1 cellular context compared by ENCODE assay signal in the genomic region with DNA sequence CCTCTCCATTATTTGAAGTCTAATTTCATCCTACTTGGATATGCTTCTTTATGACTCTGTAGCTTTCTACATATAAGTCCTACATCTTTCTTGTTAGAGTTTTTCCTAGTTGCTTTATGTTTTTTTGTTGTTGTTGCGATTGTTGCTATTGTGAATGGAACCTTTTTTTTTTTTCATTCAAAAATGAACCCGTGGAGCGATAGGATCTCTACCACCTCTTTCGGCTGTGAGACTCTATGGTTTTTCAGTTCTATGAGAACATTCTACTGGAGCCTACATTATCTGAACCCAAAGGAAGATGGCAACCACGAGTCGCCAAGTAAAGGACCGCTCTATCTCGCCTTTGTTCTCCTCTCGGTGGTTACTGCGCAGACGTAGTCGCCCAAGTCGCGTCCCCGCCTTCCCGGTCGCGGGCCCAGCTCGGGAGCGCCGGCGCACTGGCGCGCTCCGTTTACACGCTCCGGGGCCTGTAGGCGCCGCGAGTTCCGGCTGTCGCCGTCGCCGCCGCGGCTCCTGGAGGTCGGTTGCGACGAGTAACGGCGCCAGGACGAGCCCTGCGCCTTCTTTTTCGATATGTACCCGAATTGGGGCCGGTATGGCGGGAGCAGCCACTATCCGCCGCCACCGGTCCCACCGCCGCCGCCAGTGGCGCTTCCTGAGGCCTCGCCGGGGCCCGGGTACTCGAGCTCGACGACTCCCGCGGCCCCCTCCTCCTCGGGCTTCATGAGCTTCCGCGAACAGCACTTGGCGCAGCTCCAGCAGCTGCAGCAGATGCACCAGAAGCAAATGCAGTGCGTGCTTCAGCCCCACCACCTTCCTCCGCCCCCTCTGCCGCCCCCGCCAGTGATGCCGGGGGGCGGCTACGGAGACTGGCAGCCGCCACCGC.
TF ChIP-seq lines count a peak whose summit lies in the region.

A gene with protein sequence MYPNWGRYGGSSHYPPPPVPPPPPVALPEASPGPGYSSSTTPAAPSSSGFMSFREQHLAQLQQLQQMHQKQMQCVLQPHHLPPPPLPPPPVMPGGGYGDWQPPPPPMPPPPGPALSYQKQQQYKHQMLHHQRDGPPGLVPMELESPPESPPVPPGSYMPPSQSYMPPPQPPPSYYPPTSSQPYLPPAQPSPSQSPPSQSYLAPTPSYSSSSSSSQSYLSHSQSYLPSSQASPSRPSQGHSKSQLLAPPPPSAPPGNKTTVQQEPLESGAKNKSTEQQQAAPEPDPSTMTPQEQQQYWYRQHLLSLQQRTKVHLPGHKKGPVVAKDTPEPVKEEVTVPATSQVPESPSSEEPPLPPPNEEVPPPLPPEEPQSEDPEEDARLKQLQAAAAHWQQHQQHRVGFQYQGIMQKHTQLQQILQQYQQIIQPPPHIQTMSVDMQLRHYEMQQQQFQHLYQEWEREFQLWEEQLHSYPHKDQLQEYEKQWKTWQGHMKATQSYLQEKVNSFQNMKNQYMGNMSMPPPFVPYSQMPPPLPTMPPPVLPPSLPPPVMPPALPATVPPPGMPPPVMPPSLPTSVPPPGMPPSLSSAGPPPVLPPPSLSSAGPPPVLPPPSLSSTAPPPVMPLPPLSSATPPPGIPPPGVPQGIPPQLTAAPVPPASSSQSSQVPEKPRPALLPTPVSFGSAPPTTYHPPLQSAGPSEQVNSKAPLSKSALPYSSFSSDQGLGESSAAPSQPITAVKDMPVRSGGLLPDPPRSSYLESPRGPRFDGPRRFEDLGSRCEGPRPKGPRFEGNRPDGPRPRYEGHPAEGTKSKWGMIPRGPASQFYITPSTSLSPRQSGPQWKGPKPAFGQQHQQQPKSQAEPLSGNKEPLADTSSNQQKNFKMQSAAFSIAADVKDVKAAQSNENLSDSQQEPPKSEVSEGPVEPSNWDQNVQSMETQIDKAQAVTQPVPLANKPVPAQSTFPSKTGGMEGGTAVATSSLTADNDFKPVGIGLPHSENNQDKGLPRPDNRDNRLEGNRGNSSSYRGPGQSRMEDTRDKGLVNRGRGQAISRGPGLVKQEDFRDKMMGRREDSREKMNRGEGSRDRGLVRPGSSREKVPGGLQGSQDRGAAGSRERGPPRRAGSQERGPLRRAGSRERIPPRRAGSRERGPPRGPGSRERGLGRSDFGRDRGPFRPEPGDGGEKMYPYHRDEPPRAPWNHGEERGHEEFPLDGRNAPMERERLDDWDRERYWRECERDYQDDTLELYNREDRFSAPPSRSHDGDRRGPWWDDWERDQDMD (N-terminal part only) (plus strand): TSS at position 400 of the 886 bp plus-strand sequence. CDS start 174 bp downstream, at position 574.

TF ChIP-seq in K562, 482 proteins besides CTCF, POLR2A, EP300 and RAD21 (continued from another document and continues in another):
- TF ChIP-seq, protein P1, sequence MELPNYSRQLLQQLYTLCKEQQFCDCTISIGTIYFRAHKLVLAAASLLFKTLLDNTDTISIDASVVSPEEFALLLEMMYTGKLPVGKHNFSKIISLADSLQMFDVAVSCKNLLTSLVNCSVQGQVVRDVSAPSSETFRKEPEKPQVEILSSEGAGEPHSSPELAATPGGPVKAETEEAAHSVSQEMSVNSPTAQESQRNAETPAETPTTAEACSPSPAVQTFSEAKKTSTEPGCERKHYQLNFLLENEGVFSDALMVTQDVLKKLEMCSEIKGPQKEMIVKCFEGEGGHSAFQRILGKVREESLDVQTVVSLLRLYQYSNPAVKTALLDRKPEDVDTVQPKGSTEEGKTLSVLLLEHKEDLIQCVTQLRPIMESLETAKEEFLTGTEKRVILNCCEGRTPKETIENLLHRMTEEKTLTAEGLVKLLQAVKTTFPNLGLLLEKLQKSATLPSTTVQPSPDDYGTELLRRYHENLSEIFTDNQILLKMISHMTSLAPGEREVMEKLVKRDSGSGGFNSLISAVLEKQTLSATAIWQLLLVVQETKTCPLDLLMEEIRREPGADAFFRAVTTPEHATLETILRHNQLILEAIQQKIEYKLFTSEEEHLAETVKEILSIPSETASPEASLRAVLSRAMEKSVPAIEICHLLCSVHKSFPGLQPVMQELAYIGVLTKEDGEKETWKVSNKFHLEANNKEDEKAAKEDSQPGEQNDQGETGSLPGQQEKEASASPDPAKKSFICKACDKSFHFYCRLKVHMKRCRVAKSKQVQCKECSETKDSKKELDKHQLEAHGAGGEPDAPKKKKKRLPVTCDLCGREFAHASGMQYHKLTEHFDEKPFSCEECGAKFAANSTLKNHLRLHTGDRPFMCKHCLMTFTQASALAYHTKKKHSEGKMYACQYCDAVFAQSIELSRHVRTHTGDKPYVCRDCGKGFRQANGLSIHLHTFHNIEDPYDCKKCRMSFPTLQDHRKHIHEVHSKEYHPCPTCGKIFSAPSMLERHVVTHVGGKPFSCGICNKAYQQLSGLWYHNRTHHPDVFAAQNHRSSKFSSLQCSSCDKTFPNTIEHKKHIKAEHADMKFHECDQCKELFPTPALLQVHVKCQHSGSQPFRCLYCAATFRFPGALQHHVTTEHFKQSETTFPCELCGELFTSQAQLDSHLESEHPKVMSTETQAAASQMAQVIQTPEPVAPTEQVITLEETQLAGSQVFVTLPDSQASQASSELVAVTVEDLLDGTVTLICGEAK (IDR thresholded peaks at IDR 0.05), result peak; percentile 38; the same call in 1 of the 2 replicates
- TF ChIP-seq, protein P1 (CRISPR knock-in tag; IDR thresholded peaks at IDR 0.05), result no peak
- TF ChIP-seq, protein P2, sequence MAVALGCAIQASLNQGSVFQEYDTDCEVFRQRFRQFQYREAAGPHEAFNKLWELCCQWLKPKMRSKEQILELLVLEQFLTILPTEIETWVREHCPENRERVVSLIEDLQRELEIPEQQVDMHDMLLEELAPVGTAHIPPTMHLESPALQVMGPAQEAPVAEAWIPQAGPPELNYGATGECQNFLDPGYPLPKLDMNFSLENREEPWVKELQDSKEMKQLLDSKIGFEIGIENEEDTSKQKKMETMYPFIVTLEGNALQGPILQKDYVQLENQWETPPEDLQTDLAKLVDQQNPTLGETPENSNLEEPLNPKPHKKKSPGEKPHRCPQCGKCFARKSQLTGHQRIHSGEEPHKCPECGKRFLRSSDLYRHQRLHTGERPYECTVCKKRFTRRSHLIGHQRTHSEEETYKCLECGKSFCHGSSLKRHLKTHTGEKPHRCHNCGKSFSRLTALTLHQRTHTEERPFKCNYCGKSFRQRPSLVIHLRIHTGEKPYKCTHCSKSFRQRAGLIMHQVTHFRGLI (CRISPR knock-in tag; IDR thresholded peaks at IDR 0.05), result no peak
- TF ChIP-seq, protein P3, sequence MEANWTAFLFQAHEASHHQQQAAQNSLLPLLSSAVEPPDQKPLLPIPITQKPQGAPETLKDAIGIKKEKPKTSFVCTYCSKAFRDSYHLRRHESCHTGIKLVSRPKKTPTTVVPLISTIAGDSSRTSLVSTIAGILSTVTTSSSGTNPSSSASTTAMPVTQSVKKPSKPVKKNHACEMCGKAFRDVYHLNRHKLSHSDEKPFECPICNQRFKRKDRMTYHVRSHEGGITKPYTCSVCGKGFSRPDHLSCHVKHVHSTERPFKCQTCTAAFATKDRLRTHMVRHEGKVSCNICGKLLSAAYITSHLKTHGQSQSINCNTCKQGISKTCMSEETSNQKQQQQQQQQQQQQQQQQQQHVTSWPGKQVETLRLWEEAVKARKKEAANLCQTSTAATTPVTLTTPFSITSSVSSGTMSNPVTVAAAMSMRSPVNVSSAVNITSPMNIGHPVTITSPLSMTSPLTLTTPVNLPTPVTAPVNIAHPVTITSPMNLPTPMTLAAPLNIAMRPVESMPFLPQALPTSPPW (CRISPR knock-in tag; IDR thresholded peaks at IDR 0.05), result peak; percentile 23; the same call in 1 of the 2 replicates
- TF ChIP-seq ETV5 (CRISPR knock-in tag; IDR thresholded peaks at IDR 0.05; ENCODE audit: low read depth) (0 out of 2 replicates have a peak, but pooled peaks have one; percentile 48), ZNF316 (IDR thresholded peaks at IDR 0.05) (no peak), NFATC3 (IDR thresholded peaks at IDR 0.05) (0 out of 2 replicates have a peak, but pooled peaks have one; percentile 34), FOXA3 (CRISPR knock-in tag; conservative IDR thresholded peaks at IDR 0.05 in 1 of 2, IDR thresholded peaks at IDR 0.05 in 1 of 2) (no peak), NONO (IDR thresholded peaks at IDR 0.05; ENCODE audit: low read depth in 2 of 2, low read length in 1 of 2) (peak in 1 of 2 experiments; percentile 48; a peak in 1 of 4 replicates), ILF3 (IDR thresholded peaks at IDR 0.05; ENCODE audit: borderline replicate concordance) (no peak), NR3C1 (CRISPR knock-in tag; IDR thresholded peaks at IDR 0.05) (no peak), MYC (IDR thresholded peaks at IDR 0.05; ENCODE audit: low read depth, low read length) (peak; percentile 48; the same call in 1 of the 2 replicates), MYC (CRISPR knock-in tag; IDR thresholded peaks at IDR 0.05; ENCODE audit: borderline replicate concordance, low read depth) (no peak), THRAP3 (IDR thresholded peaks at IDR 0.05; ENCODE audit: borderline replicate concordance) (no peak), KDM5B (IDR thresholded peaks at IDR 0.05; ENCODE audit: insufficient replicate concordance, low read depth, low read length) (peak; percentile 79), CHD4 (IDR thresholded peaks at IDR 0.05; ENCODE audit: insufficient read depth, insufficient replicate concordance, low read depth, low read length, poor library complexity, severe bottlenecking) (no peak), ZNF212 (CRISPR knock-in tag; IDR thresholded peaks at IDR 0.05) (no peak)
- TF ChIP-seq, protein P4, sequence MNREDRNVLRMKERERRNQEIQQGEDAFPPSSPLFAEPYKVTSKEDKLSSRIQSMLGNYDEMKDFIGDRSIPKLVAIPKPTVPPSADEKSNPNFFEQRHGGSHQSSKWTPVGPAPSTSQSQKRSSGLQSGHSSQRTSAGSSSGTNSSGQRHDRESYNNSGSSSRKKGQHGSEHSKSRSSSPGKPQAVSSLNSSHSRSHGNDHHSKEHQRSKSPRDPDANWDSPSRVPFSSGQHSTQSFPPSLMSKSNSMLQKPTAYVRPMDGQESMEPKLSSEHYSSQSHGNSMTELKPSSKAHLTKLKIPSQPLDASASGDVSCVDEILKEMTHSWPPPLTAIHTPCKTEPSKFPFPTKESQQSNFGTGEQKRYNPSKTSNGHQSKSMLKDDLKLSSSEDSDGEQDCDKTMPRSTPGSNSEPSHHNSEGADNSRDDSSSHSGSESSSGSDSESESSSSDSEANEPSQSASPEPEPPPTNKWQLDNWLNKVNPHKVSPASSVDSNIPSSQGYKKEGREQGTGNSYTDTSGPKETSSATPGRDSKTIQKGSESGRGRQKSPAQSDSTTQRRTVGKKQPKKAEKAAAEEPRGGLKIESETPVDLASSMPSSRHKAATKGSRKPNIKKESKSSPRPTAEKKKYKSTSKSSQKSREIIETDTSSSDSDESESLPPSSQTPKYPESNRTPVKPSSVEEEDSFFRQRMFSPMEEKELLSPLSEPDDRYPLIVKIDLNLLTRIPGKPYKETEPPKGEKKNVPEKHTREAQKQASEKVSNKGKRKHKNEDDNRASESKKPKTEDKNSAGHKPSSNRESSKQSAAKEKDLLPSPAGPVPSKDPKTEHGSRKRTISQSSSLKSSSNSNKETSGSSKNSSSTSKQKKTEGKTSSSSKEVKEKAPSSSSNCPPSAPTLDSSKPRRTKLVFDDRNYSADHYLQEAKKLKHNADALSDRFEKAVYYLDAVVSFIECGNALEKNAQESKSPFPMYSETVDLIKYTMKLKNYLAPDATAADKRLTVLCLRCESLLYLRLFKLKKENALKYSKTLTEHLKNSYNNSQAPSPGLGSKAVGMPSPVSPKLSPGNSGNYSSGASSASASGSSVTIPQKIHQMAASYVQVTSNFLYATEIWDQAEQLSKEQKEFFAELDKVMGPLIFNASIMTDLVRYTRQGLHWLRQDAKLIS (CRISPR knock-in tag; IDR thresholded peaks at IDR 0.05), result 0 out of 2 replicates have a peak, but pooled peaks have one; percentile 35
- TF ChIP-seq, protein P5, sequence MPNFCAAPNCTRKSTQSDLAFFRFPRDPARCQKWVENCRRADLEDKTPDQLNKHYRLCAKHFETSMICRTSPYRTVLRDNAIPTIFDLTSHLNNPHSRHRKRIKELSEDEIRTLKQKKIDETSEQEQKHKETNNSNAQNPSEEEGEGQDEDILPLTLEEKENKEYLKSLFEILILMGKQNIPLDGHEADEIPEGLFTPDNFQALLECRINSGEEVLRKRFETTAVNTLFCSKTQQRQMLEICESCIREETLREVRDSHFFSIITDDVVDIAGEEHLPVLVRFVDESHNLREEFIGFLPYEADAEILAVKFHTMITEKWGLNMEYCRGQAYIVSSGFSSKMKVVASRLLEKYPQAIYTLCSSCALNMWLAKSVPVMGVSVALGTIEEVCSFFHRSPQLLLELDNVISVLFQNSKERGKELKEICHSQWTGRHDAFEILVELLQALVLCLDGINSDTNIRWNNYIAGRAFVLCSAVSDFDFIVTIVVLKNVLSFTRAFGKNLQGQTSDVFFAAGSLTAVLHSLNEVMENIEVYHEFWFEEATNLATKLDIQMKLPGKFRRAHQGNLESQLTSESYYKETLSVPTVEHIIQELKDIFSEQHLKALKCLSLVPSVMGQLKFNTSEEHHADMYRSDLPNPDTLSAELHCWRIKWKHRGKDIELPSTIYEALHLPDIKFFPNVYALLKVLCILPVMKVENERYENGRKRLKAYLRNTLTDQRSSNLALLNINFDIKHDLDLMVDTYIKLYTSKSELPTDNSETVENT (CRISPR knock-in tag; IDR thresholded peaks at IDR 0.05), result peak; percentile 98
- TF ChIP-seq, protein P6, sequence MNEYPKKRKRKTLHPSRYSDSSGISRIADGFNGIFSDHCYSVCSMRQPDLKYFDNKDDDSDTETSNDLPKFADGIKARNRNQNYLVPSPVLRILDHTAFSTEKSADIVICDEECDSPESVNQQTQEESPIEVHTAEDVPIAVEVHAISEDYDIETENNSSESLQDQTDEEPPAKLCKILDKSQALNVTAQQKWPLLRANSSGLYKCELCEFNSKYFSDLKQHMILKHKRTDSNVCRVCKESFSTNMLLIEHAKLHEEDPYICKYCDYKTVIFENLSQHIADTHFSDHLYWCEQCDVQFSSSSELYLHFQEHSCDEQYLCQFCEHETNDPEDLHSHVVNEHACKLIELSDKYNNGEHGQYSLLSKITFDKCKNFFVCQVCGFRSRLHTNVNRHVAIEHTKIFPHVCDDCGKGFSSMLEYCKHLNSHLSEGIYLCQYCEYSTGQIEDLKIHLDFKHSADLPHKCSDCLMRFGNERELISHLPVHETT (CRISPR knock-in tag; conservative IDR thresholded peaks at IDR 0.05 in 1 of 2, IDR thresholded peaks at IDR 0.05 in 1 of 2), result peak in 1 of 2 experiments; percentile 85; a peak in 2 of 4 replicates
